8 cellular contexts compared by ENCODE assay signal in the genomic region with DNA sequence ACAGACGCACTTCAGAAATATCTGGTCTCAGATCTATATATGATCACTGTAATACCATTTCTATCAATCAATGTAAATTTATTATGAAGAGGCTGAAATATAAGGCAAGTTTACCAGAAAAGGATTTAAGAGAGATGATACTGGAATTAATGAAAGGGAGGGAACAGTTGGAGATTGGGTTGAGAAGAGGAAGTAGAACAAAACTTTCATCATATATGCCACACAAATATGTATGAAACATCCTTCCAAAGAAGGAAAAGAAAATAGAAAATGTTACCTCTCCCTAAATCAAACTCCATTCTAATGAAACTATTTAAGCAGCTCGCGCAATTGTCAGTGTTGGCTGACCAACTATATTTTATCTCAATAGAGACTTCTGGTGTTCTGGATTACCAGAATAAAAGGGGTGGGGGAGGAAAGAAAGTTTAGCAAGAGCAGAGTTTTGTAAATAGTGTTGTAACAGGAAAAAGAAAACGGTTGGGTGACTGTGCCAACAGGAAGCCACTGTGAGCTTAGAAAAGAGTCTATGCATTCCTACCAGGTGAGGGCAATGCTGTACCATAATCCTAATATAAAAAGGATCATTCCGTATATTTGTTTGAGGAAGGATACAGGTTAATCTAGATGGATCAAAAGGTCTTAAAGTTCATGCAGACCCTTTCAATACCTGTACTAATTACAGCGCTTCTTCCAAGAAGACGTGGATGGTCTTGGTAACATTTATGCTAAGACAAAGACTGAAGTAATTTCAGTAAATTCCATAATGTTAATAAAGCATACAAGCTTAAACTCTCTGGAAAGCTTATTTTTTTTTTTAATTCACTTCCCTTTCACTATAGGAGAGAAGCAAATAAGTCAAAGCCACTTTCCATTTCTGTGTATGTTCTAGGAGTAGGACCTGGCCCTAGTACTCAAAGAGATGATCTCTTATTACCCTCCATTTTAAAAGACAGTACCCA. TPM values are rescaled to one million over a fixed set of nuclear protein-coding genes. Genes with fewer than 3 reads are reported as not detected.
A peak's percentile ranks its signal among the peaks of the same experiment; 100 is the strongest.
DNase-seq lines count a peak whose midpoint lies in the region; ATAC-seq and TF ChIP-seq lines count a peak whose summit lies in the region.

No MANE protein-coding gene starts in this region.

- TF ChIP-seq CTCF in Calu3 (IDR thresholded peaks at IDR 0.05; ENCODE audit: unreplicated experiment) (peak; percentile 76), coronary artery (IDR thresholded peaks at IDR 0.05) (peak; percentile 48)

- H3K4me3 Mint-ChIP-seq in Calu3 (ENCODE audit: low read depth, unreplicated experiment) (no peak overlapping the region), memory B cell (no peak overlapping the region)

- H3K4me1 Mint-ChIP-seq in Calu3 (ENCODE audit: low read depth, unreplicated experiment) = peaks cover 13% of the 10 kb centered on the region
- peaks cover 8% of the 10 kb centered on the region for H3K4me1 Mint-ChIP-seq in memory B cell

- peaks cover 6% of the 10 kb centered on the region for H3K9me3 Mint-ChIP-seq in Calu3 (ENCODE audit: low read depth, unreplicated experiment)
- peaks cover 5% of the 10 kb centered on the region for H3K9me3 Mint-ChIP-seq in memory B cell

- peak; percentile 76 for DNase-seq in Calu3
- peak; percentile 74 for DNase-seq in HS-5 (ENCODE audit: low read depth)
- DNase-seq in RPMI8226 = peak; percentile 42
- DNase-seq in coronary artery (ENCODE audit: low spot score) = no peak
- no peak for DNase-seq in memory B cell (ENCODE audit: low spot score in 2 of 2)
- DNase-seq in cerebellar nuclear complex (lab: John Stamatoyannopoulos, UW) = no peak
- DNase-seq in T-helper 9 cell = no peak

- H3K4me3 ChIP-seq in coronary artery = no peak overlapping the region

- H3K27ac ChIP-seq in coronary artery = peak overlapping the region; percentile 9 to 58

- peaks cover 13% of the 10 kb centered on the region for H3K36me3 Mint-ChIP-seq in Calu3 (ENCODE audit: insufficient read depth, unreplicated experiment)
- H3K36me3 Mint-ChIP-seq in memory B cell = peaks cover 46% of the 10 kb centered on the region

- H3K27ac Mint-ChIP-seq in Calu3 (ENCODE audit: unreplicated experiment) (peak overlapping the region; percentile 60), memory B cell (peak overlapping the region; percentile 60)

- ATAC-seq in memory B cell (ENCODE audit: low read depth) (no peak), GM21576 (IDR thresholded peaks at IDR 0.05; ENCODE audit: unreplicated experiment) (no peak)

- H3K27me3 Mint-ChIP-seq in Calu3 (ENCODE audit: unreplicated experiment) (no peaks in the 10 kb centered on the region), memory B cell (no peaks in the 10 kb centered on the region)

- BruUV-seq in Calu3 (replicated peaks; lab: Mats Ljungman, UMichigan) = no TSS peak

- intact Hi-C loops in Calu3 (cut with micrococcal nuclease; ENCODE audit: unreplicated experiment) = loop anchor here (1.0 to 5.0 kb wide), 4 partner anchors 24 to 550 kb away; a partner anchor contains a TSS

- CTCF ChIA-PET in Calu3 (lab: Charles Lee) = interaction anchor here (0.6 to 1.8 kb wide), 16 partner anchors 12 to 1066 kb away, joined by 3 to 14 read pairs (median 5); a partner anchor contains a TSS

RNA-seq across cellular contexts. Expression of a gene that starts 14.5 kb away (rescaled TPM):
- 46.6 and 47.2 TPM in 2 replicates for total RNA-seq in Calu3 (2022)

RNA-seq across cellular contexts. Expression of a gene that starts 24.7 kb away (rescaled TPM):
- 77.1 and 89.2 TPM in 2 replicates for total RNA-seq in Calu3 (2022)

RNA-seq across cellular contexts. Expression of a gene that starts 43.9 kb away (rescaled TPM):
- total RNA-seq in Calu3 (2022) = 7.8 and 12.0 TPM in 2 replicates

Comparison
In these comparisons a context has a peak if more than half of its experiments do, and no peak if none do; other contexts are left out.
1. DNase-seq: peak in Calu3 (single experiment), HS-5 (single experiment) and RPMI8226 (single experiment); none in coronary artery (single experiment), memory B cell (0 of 2), cerebellar nuclear complex (0 of 2) and T-helper 9 cell (single experiment).